In the genomic region with DNA sequence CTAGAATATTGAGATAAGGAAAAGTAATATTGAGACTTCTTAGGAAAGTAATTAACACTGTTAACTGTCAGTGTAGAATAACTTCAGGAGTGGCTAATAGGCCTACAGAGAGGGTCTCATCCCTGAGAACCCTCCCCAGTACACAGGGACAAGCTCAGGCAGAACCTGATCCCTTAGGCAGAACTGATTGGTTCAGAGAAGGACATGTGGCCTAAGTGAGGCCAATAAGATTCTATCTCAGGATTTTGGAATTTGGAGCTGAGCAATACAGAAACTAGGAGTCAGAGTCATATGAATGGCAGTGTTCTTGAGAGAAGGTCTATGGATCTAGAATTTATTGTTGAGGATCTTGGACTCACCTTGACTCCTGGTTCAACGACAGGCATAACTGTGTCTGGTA, we compare ENCODE assay signal across 16 cellular contexts. TPM values are rescaled to one million over a fixed set of nuclear protein-coding genes. Genes with fewer than 3 reads are reported as not detected.
A peak's percentile ranks its signal among the peaks of the same experiment; 100 is the strongest.
DNase-seq lines count a peak whose midpoint lies in the region; ATAC-seq, FAIRE-seq and TF ChIP-seq lines count a peak whose summit lies in the region.
"Had no signal": no experiment of that assay in that cellular context is flagged by ENCODE, and none has a peak within 500 bp of the region (broad histone marks: within the 10 kb centered on the region; RNA-seq: fewer than 3 reads in every experiment).

No MANE protein-coding gene starts in this region.

- peak; percentile 11 for DNase-seq in GM23338 (ENCODE audit: low spot score)
- DNase-seq in bronchial epithelial cell (ENCODE audit: low read depth), result peak; percentile 5
- DNase-seq in trophoblast cell, result no peak
- no peak for DNase-seq in Karpas-422
- DNase-seq in DMS114 treated with DMSO at 0.1 percent for 48 hours (lab: John Stamatoyannopoulos, UW; ENCODE audit: unreplicated experiment), result no peak
- DNase-seq: BE2C; CD4-positive, alpha-beta memory T cell; DMS153; DND-41; GDM1; H7 had no signal

- H3K79me2 ChIP-seq in GM23338 (replicated peaks; ENCODE audit: insufficient read depth) (no peaks in the 10 kb centered on the region), trophoblast cell (ENCODE audit: control insufficient read depth, insufficient read depth, low read length, poor library complexity) (no peaks in the 10 kb centered on the region), Karpas-422 (ENCODE audit: low read length) (no peaks in the 10 kb centered on the region)

- TF ChIP-seq RAD21 in Ishikawa (IDR thresholded peaks at IDR 0.05; ENCODE audit: low read depth), result no peak

- ATAC-seq in GM23338 (peak; percentile 52), GM19351 (IDR thresholded peaks at IDR 0.05; ENCODE audit: unreplicated experiment) (no peak)

- H3K4me3 ChIP-seq in GM23338 (no peak overlapping the region), bronchial epithelial cell (ENCODE audit: low read depth, low read length) (no peak overlapping the region), trophoblast cell (ENCODE audit: low read depth, low read length) (no peak overlapping the region), Karpas-422 (ENCODE audit: low read length) (no peak overlapping the region)

- no peaks in the 10 kb centered on the region for H4K20me1 ChIP-seq in GM23338 (replicated peaks; ENCODE audit: insufficient read depth)
- H4K20me1 ChIP-seq in Karpas-422 (ENCODE audit: insufficient read depth, low read depth, low read length), result no peaks in the 10 kb centered on the region

- no peaks in the 10 kb centered on the region for H3F3A ChIP-seq in GM23338 (replicated peaks; ENCODE audit: low read depth)

- H2AFZ ChIP-seq in GM23338, result no peak overlapping the region
- no peak overlapping the region for H2AFZ ChIP-seq in trophoblast cell (ENCODE audit: insufficient read depth, low read length, poor library complexity)
- H2AFZ ChIP-seq in Karpas-422 (ENCODE audit: low read length), result no peak overlapping the region

- H3K79me1 ChIP-seq in trophoblast cell (ENCODE audit: low read length), result no peaks in the 10 kb centered on the region

- H3K18ac ChIP-seq in trophoblast cell (ENCODE audit: low read length), result no peak overlapping the region

- H3K9me3 Mint-ChIP-seq in GM23338, result no peaks in the 10 kb centered on the region
- H3K9me3 Mint-ChIP-seq: CD4-positive, alpha-beta memory T cell; IgD-negative memory B cell had no signal

- no peak overlapping the region for H4K8ac ChIP-seq in trophoblast cell (ENCODE audit: low read depth, low read length)

- H3K9ac ChIP-seq in trophoblast cell (ENCODE audit: low read length) (no peak overlapping the region), Karpas-422 (ENCODE audit: low read length) (no peak overlapping the region)

- H3K9me2 ChIP-seq in GM23338 (ENCODE audit: insufficient read depth) (no peaks in the 10 kb centered on the region), Karpas-422 (replicated peaks; ENCODE audit: insufficient read depth, low read length) (no peaks in the 10 kb centered on the region)

- TF ChIP-seq EP300 in Ishikawa (IDR thresholded peaks at IDR 0.05; ENCODE audit: borderline replicate concordance), result no peak

- H2AK5ac ChIP-seq in trophoblast cell (ENCODE audit: low read length), result no peak overlapping the region

- H3K9me3 ChIP-seq in trophoblast cell (ENCODE audit: insufficient read depth, low read depth, low read length) (no peaks in the 10 kb centered on the region), Karpas-422 (ENCODE audit: low read length) (no peaks in the 10 kb centered on the region)
- H3K9me3 ChIP-seq: BE2C had no signal

- H2BK120ac ChIP-seq in trophoblast cell (ENCODE audit: insufficient read depth, low read length, poor library complexity), result no peak overlapping the region

- no peak overlapping the region for H3K14ac ChIP-seq in trophoblast cell (ENCODE audit: low read length)

- H3K27me3 Mint-ChIP-seq in GM23338 (ENCODE audit: insufficient read depth, low read depth, poor library complexity), result peaks cover 2% of the 10 kb centered on the region
- H3K27me3 Mint-ChIP-seq: IgD-negative memory B cell had no signal

- no peak overlapping the region for H3K27ac Mint-ChIP-seq in GM23338
- H3K27ac Mint-ChIP-seq: CD4-positive, alpha-beta memory T cell; IgD-negative memory B cell had no signal

- no peak overlapping the region for H3K4ac ChIP-seq in trophoblast cell (ENCODE audit: low read depth, low read length)

- no peak for FAIRE-seq in bronchial epithelial cell (lab: Jason Lieb, UNC)
- FAIRE-seq: A204.1 had no signal

- no peaks in the 10 kb centered on the region for H3K4me1 Mint-ChIP-seq in GM23338
- H3K4me1 Mint-ChIP-seq: CD4-positive, alpha-beta memory T cell; IgD-negative memory B cell had no signal

- no peaks in the 10 kb centered on the region for H3K27me3 ChIP-seq in GM23338 (ENCODE audit: insufficient read depth)
- H3K27me3 ChIP-seq in bronchial epithelial cell (ENCODE audit: control insufficient read depth, insufficient read depth, low read length), result no peaks in the 10 kb centered on the region
- H3K27me3 ChIP-seq in trophoblast cell (ENCODE audit: insufficient read depth, low read length), result no peaks in the 10 kb centered on the region
- H3K27me3 ChIP-seq in Karpas-422 (ENCODE audit: low read length), result no peaks in the 10 kb centered on the region
- H3K27me3 ChIP-seq: BE2C had no signal

- H2BK5ac ChIP-seq in trophoblast cell (ENCODE audit: low read depth, low read length, poor library complexity), result no peak overlapping the region

- H3K4me2 ChIP-seq in GM23338 (no peak overlapping the region), trophoblast cell (ENCODE audit: low read length) (no peak overlapping the region), Karpas-422 (ENCODE audit: low read depth, low read length, poor library complexity, severe bottlenecking) (no peak overlapping the region)

- WGBS in trophoblast cell (ENCODE audit: extremely low coverage, insufficient coverage, insufficient read length), result no CpG with 5 or more reads among the region's 1 CpG

- H2BK12ac ChIP-seq in trophoblast cell (ENCODE audit: low read length), result no peak overlapping the region

- H3K36me3 Mint-ChIP-seq in GM23338 (ENCODE audit: low read depth), result no peaks in the 10 kb centered on the region
- H3K36me3 Mint-ChIP-seq: CD4-positive, alpha-beta memory T cell; IgD-negative memory B cell had no signal

- H3K4me3 Mint-ChIP-seq in GM23338, result no peak overlapping the region
- H3K4me3 Mint-ChIP-seq: CD4-positive, alpha-beta memory T cell; IgD-negative memory B cell had no signal

- no peaks in the 10 kb centered on the region for H3K4me1 ChIP-seq in GM23338 (ENCODE audit: insufficient read depth)
- H3K4me1 ChIP-seq in trophoblast cell (ENCODE audit: control insufficient read depth in 1 of 2, insufficient read depth in 2 of 2, low read length in 2 of 2), result no peaks in the 10 kb centered on the region
- no peaks in the 10 kb centered on the region for H3K4me1 ChIP-seq in Karpas-422 (ENCODE audit: low read length)
- H3K4me1 ChIP-seq: BE2C had no signal

- H3K27ac ChIP-seq in GM23338 (ENCODE audit: low read depth) (no peak overlapping the region), trophoblast cell (ENCODE audit: low read depth, low read length) (no peak overlapping the region), Karpas-422 (ENCODE audit: low read length) (no peak overlapping the region)
- H3K27ac ChIP-seq: C4-2B had no signal

- TF ChIP-seq CTCF in GM23338 (conservative IDR thresholded peaks at IDR 0.05; ENCODE audit: low read depth in 2 of 2) (no peak), bronchial epithelial cell (IDR thresholded peaks at IDR 0.05; ENCODE audit: insufficient read depth, low read length, severe bottlenecking) (no peak)

- no peak overlapping the region for H4K12ac ChIP-seq in trophoblast cell (ENCODE audit: low read depth, low read length)

- H3K36me3 ChIP-seq in GM23338 (ENCODE audit: insufficient read depth) (no peaks in the 10 kb centered on the region), bronchial epithelial cell (ENCODE audit: control insufficient read depth, insufficient read depth, low read length) (no peaks in the 10 kb centered on the region), trophoblast cell (ENCODE audit: control insufficient read depth in 1 of 2, insufficient read depth in 2 of 2, low read length in 2 of 2) (no peaks in the 10 kb centered on the region), Karpas-422 (ENCODE audit: insufficient read depth, low read length) (no peaks in the 10 kb centered on the region)
- H3K36me3 ChIP-seq: BE2C had no signal

- H4K91ac ChIP-seq in trophoblast cell (ENCODE audit: low read depth, low read length), result no peak overlapping the region

- H3K23ac ChIP-seq in trophoblast cell (ENCODE audit: low read length), result peak overlapping the region; percentile 40

TF ChIP-seq in GM23338, 12 proteins besides CTCF, POLR2A, EP300 and RAD21 (continues in another document):
- no peak for TF ChIP-seq ZNF114 (CRISPR knock-in tag; IDR thresholded peaks at IDR 0.05)
- no peak for TF ChIP-seq NANOG (IDR thresholded peaks at IDR 0.05; ENCODE audit: borderline replicate concordance)

TF ChIP-seq in Ishikawa, 13 proteins besides CTCF, POLR2A, EP300 and RAD21:
- no peak for TF ChIP-seq YY1 (IDR thresholded peaks at IDR 0.05; ENCODE audit: low read depth)
- TF ChIP-seq, protein P1, sequence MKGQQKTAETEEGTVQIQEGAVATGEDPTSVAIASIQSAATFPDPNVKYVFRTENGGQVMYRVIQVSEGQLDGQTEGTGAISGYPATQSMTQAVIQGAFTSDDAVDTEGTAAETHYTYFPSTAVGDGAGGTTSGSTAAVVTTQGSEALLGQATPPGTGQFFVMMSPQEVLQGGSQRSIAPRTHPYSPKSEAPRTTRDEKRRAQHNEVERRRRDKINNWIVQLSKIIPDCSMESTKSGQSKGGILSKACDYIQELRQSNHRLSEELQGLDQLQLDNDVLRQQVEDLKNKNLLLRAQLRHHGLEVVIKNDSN (IDR thresholded peaks at IDR 0.05), result 0 out of 2 replicates have a peak, but pooled peaks have one; percentile 35
TF ChIP-seq in Ishikawa: peak in this region for 1.

RNA-seq across cellular contexts. Expression of a gene that starts 10.9 kb away (rescaled TPM):
- 45.0 and 47.6 TPM in 2 replicates for total RNA-seq in GM23338 (2014; rRNA removed; shearing (Covaris generic))
- 42.6 and 56.1 TPM in 2 replicates for polyA plus RNA-seq in GM23338 (2016; fragmentation: Nextera tagmentation; extraction: Ambion mirVana)
- 14.5 and 39.3 TPM in 2 replicates for total RNA-seq in bronchial epithelial cell
- 27.7 and 28.0 TPM in 2 replicates for polyA plus RNA-seq in trophoblast cell (2013)
- 15.8 and 36.2 TPM in 2 replicates for total RNA-seq in Karpas-422 (2014; rRNA removed; shearing (Covaris generic); ENCODE audit: low replicate concordance)

RNA-seq across cellular contexts. Expression of a gene that starts 42.8 kb away (rescaled TPM):
- 37.1 and 43.5 TPM in 2 replicates for total RNA-seq in GM23338 (2014; rRNA removed; shearing (Covaris generic))
- polyA plus RNA-seq in GM23338 (2016; fragmentation: Nextera tagmentation; extraction: Ambion mirVana), result 15.6 and 16.4 TPM in 2 replicates
- total RNA-seq in bronchial epithelial cell, result 84.2 and 160 TPM in 2 replicates
- 37.7 and 40.3 TPM in 2 replicates for polyA plus RNA-seq in trophoblast cell (2013)
- total RNA-seq in Karpas-422 (2014; rRNA removed; shearing (Covaris generic); ENCODE audit: low replicate concordance), result 68.7 and 113 TPM in 2 replicates

Comparison
In these comparisons a context has a peak if more than half of its experiments do, and no peak if none do; other contexts are left out.
1. DNase-seq: peak in GM23338 (single experiment) and bronchial epithelial cell (single experiment); none in trophoblast cell (0 of 2), Karpas-422 (single experiment) and DMS114 treated with DMSO at 0.1 percent for 48 hours (single experiment).